14 cellular contexts compared by ENCODE assay signal in genomic region chr1:152460529-152460899, GRCh38. TPM values are rescaled to one million over a fixed set of nuclear protein-coding genes. Genes with fewer than 3 reads are reported as not detected.
A peak's percentile ranks its signal among the peaks of the same experiment; 100 is the strongest.
DNase-seq lines count a peak whose midpoint lies in the region; ATAC-seq and TF ChIP-seq lines count a peak whose summit lies in the region.
"Had no signal": no experiment of that assay in that cellular context is flagged by ENCODE, and none has a peak within 500 bp of the region (broad histone marks: within the 10 kb centered on the region; RNA-seq: fewer than 3 reads in every experiment).

No MANE protein-coding gene starts in this region.

- H3K27me3 Mint-ChIP-seq in activated naive CD8-positive, alpha-beta T cell treated with anti-CD3 and anti-CD28 coated beads, Interleukin-2, amount 50 U/mL, for 24 hours: no peaks in the 10 kb centered on the region
- no peaks in the 10 kb centered on the region for H3K27me3 Mint-ChIP-seq in progenitor cell of endocrine pancreas

- 40 to 52% (median 44%) methylated on average over 3 of the region's 3 CpGs for WGBS in spleen, 5 donors

- peak overlapping the region in 1 of 8 donors; percentile 41 for H3K4me3 ChIP-seq in spleen
- H3K4me3 ChIP-seq: ovary, SJCRH30 had no signal

- peak overlapping the region in 7 of 8 donors; percentile 66 to 83 (median 79) for H3K27ac ChIP-seq in spleen
- H3K27ac ChIP-seq: epithelial cell of prostate, ovary, SJCRH30 had no signal

- TF ChIP-seq CTCF in LNCAP (IDR thresholded peaks at IDR 0.05) (peak; percentile 34; the same call in 1 of the 2 replicates), spleen (IDR thresholded peaks at IDR 0.05 in 8 of 11, conservative IDR thresholded peaks at IDR 0.05 in 3 of 11) (peak in 3 of 11 experiments; percentile 13 to 25 (median 15)), progenitor cell of endocrine pancreas (IDR thresholded peaks at IDR 0.05; ENCODE audit: unreplicated experiment) (no peak)

- H3K36me3 ChIP-seq in spleen: no peaks in the 10 kb centered on the region
- H3K36me3 ChIP-seq: ovary, SJCRH30 had no signal

- no peak for ATAC-seq in activated naive CD4-positive, alpha-beta T cell treated with anti-CD3 and anti-CD28 coated beads, Interleukin-2, amount 50 U/mL, for 72 hours
- ATAC-seq in activated naive CD8-positive, alpha-beta T cell treated with anti-CD3 and anti-CD28 coated beads, Interleukin-2, amount 50 U/mL, for 24 hours: no peak
- no peak for ATAC-seq in HG03378 (IDR thresholded peaks at IDR 0.05; ENCODE audit: unreplicated experiment)

- H3K4me1 Mint-ChIP-seq in activated naive CD8-positive, alpha-beta T cell treated with anti-CD3 and anti-CD28 coated beads, Interleukin-2, amount 50 U/mL, for 24 hours: peaks cover 33% of the 10 kb centered on the region
- no peaks in the 10 kb centered on the region for H3K4me1 Mint-ChIP-seq in progenitor cell of endocrine pancreas (ENCODE audit: low read depth)
- H3K4me1 Mint-ChIP-seq: mesothelial cell of epicardium had no signal

- no peaks in the 10 kb centered on the region for H3K36me3 Mint-ChIP-seq in activated naive CD4-positive, alpha-beta T cell treated with anti-CD3 and anti-CD28 coated beads, Interleukin-2, amount 50 U/mL, for 72 hours
- no peaks in the 10 kb centered on the region for H3K36me3 Mint-ChIP-seq in activated naive CD8-positive, alpha-beta T cell treated with anti-CD3 and anti-CD28 coated beads, Interleukin-2, amount 50 U/mL, for 24 hours (ENCODE audit: low read depth)
- no peaks in the 10 kb centered on the region for H3K36me3 Mint-ChIP-seq in progenitor cell of endocrine pancreas (ENCODE audit: insufficient read depth)

- intact Hi-C loops in spleen (cut with DNase I; ENCODE audit: low total_unique reads): no loop called here

- TF ChIP-seq POLR2A in spleen (IDR thresholded peaks at IDR 0.05): no peak

- DNase-seq in activated naive CD4-positive, alpha-beta T cell treated with anti-CD3 and anti-CD28 coated beads, Interleukin-2, amount 50 U/mL, for 72 hours (ENCODE audit: low spot score in 2 of 2): no peak
- no peak for DNase-seq in activated naive CD4-positive, alpha-beta T cell treated with anti-CD3 and anti-CD28 coated beads, Interleukin-2, amount 50 U/mL, for 16 hours
- DNase-seq in activated naive CD8-positive, alpha-beta T cell treated with anti-CD3 and anti-CD28 coated beads, Interleukin-2, amount 50 U/mL, for 24 hours: no peak
- DNase-seq in spleen: no peak
- DNase-seq in activated CD8-positive, alpha-beta memory T cell treated with anti-CD3 and anti-CD28 coated beads, Interleukin-2, amount 50 U/mL, for 48 hours: no peak
- no peak for DNase-seq in progenitor cell of endocrine pancreas (ENCODE audit: low spot score, unreplicated experiment)
- DNase-seq: NCI-H2029 treated with DMSO at 0.1 percent for 48 hours had no signal

- no peaks in the 10 kb centered on the region for H3K27me3 ChIP-seq in spleen (replicated peaks in 1 of 7)
- H3K27me3 ChIP-seq: ovary, SJCRH30 had no signal

- peak overlapping the region; percentile 49 for H3K4me3 Mint-ChIP-seq in activated naive CD8-positive, alpha-beta T cell treated with anti-CD3 and anti-CD28 coated beads, Interleukin-2, amount 50 U/mL, for 24 hours
- H3K4me3 Mint-ChIP-seq in progenitor cell of endocrine pancreas (ENCODE audit: low read depth): no peak overlapping the region
- H3K4me3 Mint-ChIP-seq: mesothelial cell of epicardium had no signal

- peak overlapping the region; percentile 33 to 79 for H3K27ac Mint-ChIP-seq in activated naive CD4-positive, alpha-beta T cell treated with anti-CD3 and anti-CD28 coated beads, Interleukin-2, amount 50 U/mL, for 72 hours
- H3K27ac Mint-ChIP-seq in activated naive CD8-positive, alpha-beta T cell treated with anti-CD3 and anti-CD28 coated beads, Interleukin-2, amount 50 U/mL, for 24 hours: peak overlapping the region; percentile 82
- no peak overlapping the region for H3K27ac Mint-ChIP-seq in progenitor cell of endocrine pancreas
- H3K27ac Mint-ChIP-seq: mesothelial cell of epicardium had no signal

- H3K4me1 ChIP-seq in spleen: peaks cover 0 to 26% (median 13%) of the 10 kb centered on the region in 6 donors
- H3K4me1 ChIP-seq: SJCRH30 had no signal

- peaks cover 0 to 4% (median 0%) of the 10 kb centered on the region in 8 donors for H3K9me3 ChIP-seq in spleen
- H3K9me3 ChIP-seq: ovary, SJCRH30 had no signal

- H3K9me3 Mint-ChIP-seq in activated naive CD4-positive, alpha-beta T cell treated with anti-CD3 and anti-CD28 coated beads, Interleukin-2, amount 50 U/mL, for 72 hours: no peaks in the 10 kb centered on the region
- no peaks in the 10 kb centered on the region for H3K9me3 Mint-ChIP-seq in activated naive CD8-positive, alpha-beta T cell treated with anti-CD3 and anti-CD28 coated beads, Interleukin-2, amount 50 U/mL, for 24 hours
- H3K9me3 Mint-ChIP-seq in progenitor cell of endocrine pancreas (ENCODE audit: low read depth): peaks cover 33% of the 10 kb centered on the region

RNA-seq across cellular contexts. Expression of gene CRNN, which starts 46.5 kb away (rescaled TPM):
- total RNA-seq in activated naive CD4-positive, alpha-beta T cell treated with anti-CD3 and anti-CD28 coated beads, Interleukin-2, amount 50 U/mL, for 72 hours: not detected
- total RNA-seq in spleen (not detected), progenitor cell of endocrine pancreas (not detected in 2 replicates)
- 1 to 10 TPM in 1 of 3 donors, under 1 TPM in 2; 0.11 to 2.2 (median 0.39) TPM for polyA plus RNA-seq in spleen
- total RNA-seq: cerebellum, mesothelial cell of epicardium, SJCRH30 had no signal
- polyA plus RNA-seq: ovary had no signal

RNA-seq across cellular contexts. Expression of gene LCE5A, which starts 50.1 kb away (rescaled TPM):
- total RNA-seq in activated naive CD4-positive, alpha-beta T cell treated with anti-CD3 and anti-CD28 coated beads, Interleukin-2, amount 50 U/mL, for 72 hours: not detected
- not detected for total RNA-seq in spleen
- not detected for polyA plus RNA-seq in spleen
- not detected in 2 replicates for total RNA-seq in progenitor cell of endocrine pancreas
- total RNA-seq: cerebellum, mesothelial cell of epicardium, ovary, SJCRH30 had no signal
- polyA plus RNA-seq: ovary had no signal

RNA-seq across cellular contexts. Expression of gene CRCT1, which starts 53.8 kb away (rescaled TPM):
- not detected for total RNA-seq in activated naive CD4-positive, alpha-beta T cell treated with anti-CD3 and anti-CD28 coated beads, Interleukin-2, amount 50 U/mL, for 72 hours
- total RNA-seq in spleen (not detected), progenitor cell of endocrine pancreas (not detected in 2 replicates)
- polyA plus RNA-seq in spleen: under 1 TPM in 1 of 3 donors, not detected in 2; 0.99 TPM
- total RNA-seq: cerebellum, mesothelial cell of epicardium, ovary, SJCRH30 had no signal
- polyA plus RNA-seq: ovary had no signal
